In the genomic region with DNA sequence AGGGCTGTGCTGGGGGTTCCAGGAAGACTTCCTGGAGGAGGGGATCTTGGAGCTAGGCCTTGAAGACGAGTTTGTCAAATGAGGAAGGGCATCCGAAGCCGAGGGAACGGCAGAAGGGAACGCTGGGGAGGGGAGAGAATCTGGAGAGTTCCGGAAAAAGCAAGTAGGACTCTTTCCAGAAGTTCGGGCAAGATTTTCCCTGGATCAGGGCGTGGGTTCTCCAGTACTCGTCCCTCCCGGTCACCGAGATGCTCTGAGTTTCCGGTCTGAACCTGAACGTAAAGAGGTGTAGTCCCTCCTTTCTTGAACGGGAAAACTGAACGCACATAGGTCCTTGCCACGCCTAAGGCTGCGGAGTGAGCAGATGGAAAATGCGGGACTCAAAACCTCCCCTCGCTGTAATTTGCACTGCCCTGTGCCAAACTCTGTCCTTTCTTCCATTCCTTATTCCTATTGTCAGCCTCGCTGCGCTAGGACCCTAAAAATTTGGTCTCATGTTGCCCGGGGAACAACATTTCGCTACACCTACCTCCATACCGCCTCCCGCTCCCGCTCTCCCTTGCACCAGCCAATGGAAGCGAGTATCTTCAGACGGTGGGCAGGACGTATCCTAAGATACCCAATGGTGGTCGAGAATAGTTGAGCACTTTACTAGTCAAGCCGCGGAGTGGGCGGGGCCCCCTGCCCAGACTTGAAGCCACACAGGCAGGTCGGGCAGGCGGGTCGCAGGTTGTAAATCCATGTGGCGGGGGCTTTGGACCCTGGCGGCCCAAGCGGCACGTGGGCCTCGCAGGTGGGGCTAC, we compare ENCODE assay signal across 8 cellular contexts. TPM values are rescaled to one million over a fixed set of nuclear protein-coding genes. Genes with fewer than 3 reads are reported as not detected.
A peak's percentile ranks its signal among the peaks of the same experiment; 100 is the strongest.
DNase-seq lines count a peak whose midpoint lies in the region; ATAC-seq, FAIRE-seq and TF ChIP-seq lines count a peak whose summit lies in the region.

A gene with protein sequence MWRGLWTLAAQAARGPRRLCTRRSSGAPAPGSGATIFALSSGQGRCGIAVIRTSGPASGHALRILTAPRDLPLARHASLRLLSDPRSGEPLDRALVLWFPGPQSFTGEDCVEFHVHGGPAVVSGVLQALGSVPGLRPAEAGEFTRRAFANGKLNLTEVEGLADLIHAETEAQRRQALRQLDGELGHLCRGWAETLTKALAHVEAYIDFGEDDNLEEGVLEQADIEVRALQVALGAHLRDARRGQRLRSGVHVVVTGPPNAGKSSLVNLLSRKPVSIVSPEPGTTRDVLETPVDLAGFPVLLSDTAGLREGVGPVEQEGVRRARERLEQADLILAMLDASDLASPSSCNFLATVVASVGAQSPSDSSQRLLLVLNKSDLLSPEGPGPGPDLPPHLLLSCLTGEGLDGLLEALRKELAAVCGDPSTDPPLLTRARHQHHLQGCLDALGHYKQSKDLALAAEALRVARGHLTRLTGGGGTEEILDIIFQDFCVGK (plus strand): TSS at position 682 of the 803 bp plus-strand sequence. CDS start 59 bp downstream, at position 741.

- TF ChIP-seq EP300 in upper lobe of left lung (IDR thresholded peaks at IDR 0.05) = no peak

- H3K27ac ChIP-seq in adrenal gland (peak within 1 kb of the TSS; percentile 87 to 100 (median 92)), heart left ventricle (peak within 1 kb of the TSS; percentile 76 to 97 (median 92)), upper lobe of left lung (peak within 1 kb of the TSS; percentile 87 to 95 (median 90))

- H3K4me1 ChIP-seq in adrenal gland (replicated peaks in 1 of 2) (peaks cover 19 to 26% of the 10 kb centered on the region in 2 donors), heart left ventricle (peaks cover 0 to 40% (median 28%) of the 10 kb centered on the region in 12 donors), upper lobe of left lung (peaks cover 29 to 52% (median 35%) of the 10 kb centered on the region in 4 donors)

- TF ChIP-seq POLR2A in GM12892 (IDR thresholded peaks at IDR 0.05; ENCODE audit: low read depth, low read length) = peak; percentile 79
- TF ChIP-seq POLR2A in adrenal gland (IDR thresholded peaks at IDR 0.05) = peak in 1 of 2 donors; percentile 47
- peak in 1 of 2 donors; percentile 8 for TF ChIP-seq POLR2A in heart left ventricle (IDR thresholded peaks at IDR 0.05)
- peak in 3 of 4 donors; percentile 15 to 46 (median 22) for TF ChIP-seq POLR2A in upper lobe of left lung (IDR thresholded peaks at IDR 0.05)

- no peaks in the 10 kb centered on the region for H3K36me3 ChIP-seq in adrenal gland (replicated peaks in 1 of 2)
- peaks cover 0 to 16% (median 7%) of the 10 kb centered on the region in 9 donors for H3K36me3 ChIP-seq in heart left ventricle
- H3K36me3 ChIP-seq in upper lobe of left lung = peaks cover 0 to 10% (median 3%) of the 10 kb centered on the region in 4 donors

- H3K27me3 ChIP-seq in adrenal gland (no peaks in the 10 kb centered on the region), heart left ventricle (no peaks in the 10 kb centered on the region), upper lobe of left lung (no peaks in the 10 kb centered on the region)

- H3K9me3 ChIP-seq in adrenal gland (replicated peaks in 1 of 3) (no peaks in the 10 kb centered on the region), heart left ventricle (no peaks in the 10 kb centered on the region), upper lobe of left lung (no peaks in the 10 kb centered on the region)

- TF ChIP-seq CTCF in adrenal gland (IDR thresholded peaks at IDR 0.05) (no peak), heart left ventricle (IDR thresholded peaks at IDR 0.05) (no peak), upper lobe of left lung (IDR thresholded peaks at IDR 0.05) (peak in 1 of 6 experiments; percentile 6)

- ATAC-seq in HG02852 (IDR thresholded peaks at IDR 0.05; ENCODE audit: unreplicated experiment) = peak; percentile 76
- peak; percentile 90 to 96 (median 94) for ATAC-seq in heart left ventricle
- peak; percentile 93 to 97 for ATAC-seq in upper lobe of left lung (ENCODE audit: low FRiP score in 2 of 2)

- peak; percentile 96 for DNase-seq in GM12892 (ENCODE audit: insufficient read length)
- DNase-seq in NCI-H146 (lab: John Stamatoyannopoulos, UW) = peak; percentile 100
- DNase-seq in T-helper 1 cell = peak; percentile 92 to 98 (median 95)
- peak; percentile 94 to 99 (median 99) for DNase-seq in adrenal gland
- DNase-seq in heart left ventricle = peak; percentile 95 to 98 (median 97)
- peak; percentile 89 to 100 (median 98) for DNase-seq in posterior cingulate gyrus
- peak; percentile 98 to 99 for DNase-seq in upper lobe of left lung

- FAIRE-seq in GM12892 (lab: Jason Lieb, UNC) = peak; percentile 100

- H3K4me3 ChIP-seq in adrenal gland (peak within 1 kb of the TSS; percentile 63 to 100 (median 74)), heart left ventricle (peak within 1 kb of the TSS; percentile 45 to 96 (median 76)), upper lobe of left lung (peak within 1 kb of the TSS; percentile 61 to 91 (median 68))

- intact Hi-C loops in adrenal gland (cut with DNase I) = no loop called here
- intact Hi-C loops in heart left ventricle (cut with DNase I) = loop anchor here in 2 of 10 donors (2.0 kb wide), 2 partner anchors 32 to 70 kb away; a partner anchor contains a TSS
- intact Hi-C loops in posterior cingulate gyrus (cut with DNase I) = loop anchor here (2.0 to 10.0 kb wide), 2 partner anchors 34 to 138 kb away; a partner anchor contains a TSS

- WGBS in adrenal gland, 4 donors = 0% methylated on average over 18 to 41 of the region's 41 CpGs
- WGBS in heart left ventricle, 4 donors = 0 to 1% (median 0%) methylated on average over 28 to 41 of the region's 41 CpGs
- WGBS in upper lobe of left lung, 2 donors = 0 to 1% methylated on average over 33 to 37 of the region's 41 CpGs

RNA-seq across cellular contexts. Expression of the gene that starts here (rescaled TPM):
- polyA plus RNA-seq in GM12892 (2012; ENCODE audit: missing spikeins) = 14.7 TPM
- total RNA-seq in adrenal gland (10 to 100 TPM; 18.9 to 50.4 (median 27.9) TPM), heart left ventricle (10 to 100 TPM in 7 of 9 donors, 1 to 10 TPM in 2; 6.3 to 20.1 (median 11.3) TPM), upper lobe of left lung (10 to 100 TPM; 14.9 to 95.3 (median 26.4) TPM)
- polyA plus RNA-seq in adrenal gland (10 to 100 TPM in 2 of 3 donors, 1 to 10 TPM in 1; 5.5 to 36.8 (median 19.0) TPM), heart left ventricle (10 to 100 TPM in 1 of 2 donors, 1 to 10 TPM in 1; 8.9 to 13.0 TPM)

Comparison
In these comparisons a context has a peak if more than half of its experiments do, and no peak if none do; other contexts are left out.
1. Peak in every context shown above with its lines: DNase-seq, ATAC-seq, H3K4me3 ChIP-seq and H3K27ac ChIP-seq.